Comparison of ENCODE assay signal across 23 cellular contexts in genomic region chr22:47277001-47277400, GRCh38.
"Had no signal": no experiment of that assay in that cellular context is flagged by ENCODE, and none has a peak within 500 bp of the region (broad histone marks: within the 10 kb centered on the region; RNA-seq: fewer than 3 reads in every experiment).

No MANE protein-coding gene starts in this region.

- DNase-seq: hippocampal formation; left colon; left lung; midbrain; mucosa of descending colon; naive thymus-derived CD4-positive, alpha-beta T cell; stimulated activated CD4-positive, alpha-beta T cell treated with anti-CD3 and anti-CD28 coated beads, Interleukin-12 subunit alpha, Interleukin-12 subunit beta, amount 100 ng/mL, for 4 hours; stimulated activated CD4-positive, alpha-beta T cell treated with anti-CD3 and anti-CD28 coated beads, Interleukin-15, amount 100 ng/mL, for 24 hours; stimulated activated CD4-positive, alpha-beta T cell treated with anti-CD3 and anti-CD28 coated beads, Interleukin-2, amount 100 ng/mL, for 24 hours; stimulated activated CD4-positive, alpha-beta T cell treated with anti-CD3 and anti-CD28 coated beads, Interleukin-4, amount 100 ng/mL, for 1 hour; stimulated activated naive B cell treated with anti-CD40 and anti-IgM and Interleukin-4, amounts not matched to agents 10 μg/mL and 1 μg/mL and 100 μg/mL, for 72 hours; stimulated activated naive CD8-positive, alpha-beta T cell treated with anti-CD3 and anti-CD28 coated beads, Interleukin-15, Interleukin-2, amounts not matched to agents 100 U/mL and 50 U/mL, for 24 hours; stomach; tibial artery; trophoblast cell; uterus had no signal

- H3K4me1 ChIP-seq: left lung, right atrium auricular region, right lobe of liver, stomach, uterus had no signal

- ATAC-seq: left colon; left lung; mucosa of descending colon; naive thymus-derived CD4-positive, alpha-beta T cell; natural killer cell treated with Interleukin-12 subunit alpha and Interleukin-12 subunit beta and Interleukin-15 and Interleukin-18, amount 100 ng/mL, for 72 hours; right lobe of liver; stimulated activated naive B cell treated with anti-CD40 and anti-IgM and Interleukin-4, amounts not matched to agents 10 μg/mL and 1 μg/mL and 100 μg/mL, for 72 hours; stimulated activated naive CD8-positive, alpha-beta T cell treated with anti-CD3 and anti-CD28 coated beads, Interleukin-15, Interleukin-2, amounts not matched to agents 100 U/mL and 50 U/mL, for 24 hours had no signal

- H3K27me3 ChIP-seq: ovary, right atrium auricular region, right lobe of liver, uterus had no signal

- H3K27ac ChIP-seq: left lung, ovary, right atrium auricular region, right lobe of liver, skin epidermis, stomach, thoracic aorta, tibial artery, uterus had no signal

- H3K4me3 ChIP-seq: left lung, lung, mucosa of descending colon, ovary, right atrium auricular region, right lobe of liver, skin epidermis, stomach, thoracic aorta, tibial artery, uterus had no signal

- H3K9me3 ChIP-seq: left lung, mucosa of descending colon, ovary, right atrium auricular region, right lobe of liver, stomach, thoracic aorta, tibial artery, uterus had no signal

- H3K36me3 ChIP-seq: left lung, ovary, right atrium auricular region, right lobe of liver, stomach, thoracic aorta, tibial artery, uterus had no signal
